1 cellular context compared by ENCODE assay signal in genomic region chr19:17235618-17236413, GRCh38.
TF ChIP-seq lines count a peak whose summit lies in the region.

No MANE protein-coding gene starts in this region.

TF ChIP-seq in K562, 482 proteins besides CTCF, POLR2A, EP300 and RAD21 (continued from another document and continues in another):
- TF ChIP-seq YY1 (IDR thresholded peaks at IDR 0.05; ENCODE audit: borderline replicate concordance in 1 of 3, control insufficient read depth in 1 of 3, extremely low read depth in 1 of 3, insufficient read depth in 3 of 3, insufficient read length in 1 of 3, insufficient replicate concordance in 2 of 3, low read depth in 1 of 3, low read length in 2 of 3) (peak in 2 of 3 experiments; percentile 83 to 89), MTA2 (IDR thresholded peaks at IDR 0.05; ENCODE audit: low read depth) (no peak), PHF21A (IDR thresholded peaks at IDR 0.05; ENCODE audit: borderline replicate concordance, low read depth) (no peak), SRSF3 (IDR thresholded peaks at IDR 0.05; ENCODE audit: insufficient read depth, low read length) (no peak), NBN (IDR thresholded peaks at IDR 0.05; ENCODE audit: low read depth) (no peak), ZFP1 (CRISPR knock-in tag; IDR thresholded peaks at IDR 0.05) (no peak), ZNF274 (IDR thresholded peaks at IDR 0.05; ENCODE audit: borderline replicate concordance, low read depth, low read length) (no peak), AFF1 (IDR thresholded peaks at IDR 0.05; ENCODE audit: low read depth in 1 of 2, partially characterized antibody in 2 of 2) (no peak), DMBX1 (CRISPR knock-in tag; IDR thresholded peaks at IDR 0.05; ENCODE audit: borderline replicate concordance) (peak; percentile 70), ZNF551 (CRISPR knock-in tag; IDR thresholded peaks at IDR 0.05) (no peak), FOXO4 (CRISPR knock-in tag; IDR thresholded peaks at IDR 0.05) (no peak), HINFP (tag; conservative IDR thresholded peaks at IDR 0.05; ENCODE audit: low read depth) (no peak), XRCC4 (IDR thresholded peaks at IDR 0.05; ENCODE audit: extremely low read depth, insufficient read depth, insufficient read length) (no peak), ZC3H4 (CRISPR knock-in tag; IDR thresholded peaks at IDR 0.05; ENCODE audit: borderline replicate concordance) (no peak), TEAD4 (IDR thresholded peaks at IDR 0.05; ENCODE audit: low read length) (no peak), TEAD4 (CRISPR knock-in tag; IDR thresholded peaks at IDR 0.05; ENCODE audit: borderline replicate concordance) (peak; percentile 53; the same call in 1 of the 2 replicates), CREB3L1 (IDR thresholded peaks at IDR 0.05; ENCODE audit: borderline replicate concordance, low read depth) (peak; percentile 79), ZNF431 (CRISPR knock-in tag; IDR thresholded peaks at IDR 0.05) (peak; percentile 74; the same call in 1 of the 2 replicates), NR2C1 (IDR thresholded peaks at IDR 0.05) (no peak), NR2C1 (tag; IDR thresholded peaks at IDR 0.05) (no peak), SMC3 (conservative IDR thresholded peaks at IDR 0.05; ENCODE audit: insufficient read depth, low read depth, low read length) (0 out of 2 replicates have a peak, but pooled peaks have one; percentile 17), ZNF609 (CRISPR knock-in tag; IDR thresholded peaks at IDR 0.05; ENCODE audit: borderline replicate concordance) (no peak), ZNF184 (CRISPR knock-in tag; IDR thresholded peaks at IDR 0.05) (no peak), ZNF263 (CRISPR knock-in tag; IDR thresholded peaks at IDR 0.05; ENCODE audit: borderline replicate concordance) (no peak; the same call in 1 of the 2 replicates), NFIC (IDR thresholded peaks at IDR 0.05) (peak; percentile 16; the same call in 1 of the 2 replicates), ZNF511 (CRISPR knock-in tag; IDR thresholded peaks at IDR 0.05) (no peak), MAFF (IDR thresholded peaks at IDR 0.05; ENCODE audit: low read length) (no peak), SMARCA4 (IDR thresholded peaks at IDR 0.05) (no peak), PCBP1 (IDR thresholded peaks at IDR 0.05; ENCODE audit: low read depth, low read length, poor library complexity, severe bottlenecking) (no peak), ZNF589 (CRISPR knock-in tag; IDR thresholded peaks at IDR 0.05; ENCODE audit: low read depth) (0 out of 2 replicates have a peak, but pooled peaks have one; percentile 27), ZNF347 (CRISPR knock-in tag; IDR thresholded peaks at IDR 0.05; ENCODE audit: low read depth) (no peak), BRF1 (IDR thresholded peaks at IDR 0.05; ENCODE audit: borderline replicate concordance, extremely low read depth, insufficient read length) (no peak), PHF8 (IDR thresholded peaks at IDR 0.05; ENCODE audit: borderline replicate concordance, low read length) (peak; percentile 58; the same call in 1 of the 2 replicates), TAF1 (IDR thresholded peaks at IDR 0.05; ENCODE audit: control insufficient read depth, extremely low read depth, insufficient read depth, low read length, severe bottlenecking) (peak; percentile 64), ZFP36 (IDR thresholded peaks at IDR 0.05; ENCODE audit: low read depth, low read length, partially characterized antibody) (peak; percentile 87), MYC (IDR thresholded peaks at IDR 0.05; ENCODE audit: low read depth, low read length) (peak; percentile 96), MYC (CRISPR knock-in tag; IDR thresholded peaks at IDR 0.05; ENCODE audit: borderline replicate concordance, low read depth) (no peak), ZNF282 (CRISPR knock-in tag; IDR thresholded peaks at IDR 0.05) (peak; percentile 34; the same call in 1 of the 2 replicates), ZNF143 (CRISPR knock-in tag; IDR thresholded peaks at IDR 0.05) (no peak), STAT5B (CRISPR knock-in tag; IDR thresholded peaks at IDR 0.05) (no peak), ZNF12 (CRISPR knock-in tag; IDR thresholded peaks at IDR 0.05) (peak; percentile 63; the same call in 1 of the 2 replicates), MED1 (CRISPR knock-in tag; IDR thresholded peaks at IDR 0.05; ENCODE audit: borderline replicate concordance) (peak; percentile 91; the same call in 1 of the 2 replicates), TEAD2 (tag; IDR thresholded peaks at IDR 0.05) (no peak), ZNF584 (CRISPR knock-in tag; IDR thresholded peaks at IDR 0.05; ENCODE audit: low read depth) (no peak), SNIP1 (IDR thresholded peaks at IDR 0.05; ENCODE audit: low read depth) (no peak), KAT2B (IDR thresholded peaks at IDR 0.05; ENCODE audit: low read depth, low read length) (peak; percentile 52), POLR2G (IDR thresholded peaks at IDR 0.05; ENCODE audit: low read depth, low read length) (peak; percentile 82), HDAC1 (IDR thresholded peaks at IDR 0.05) (no peak)
- TF ChIP-seq, protein P1, sequence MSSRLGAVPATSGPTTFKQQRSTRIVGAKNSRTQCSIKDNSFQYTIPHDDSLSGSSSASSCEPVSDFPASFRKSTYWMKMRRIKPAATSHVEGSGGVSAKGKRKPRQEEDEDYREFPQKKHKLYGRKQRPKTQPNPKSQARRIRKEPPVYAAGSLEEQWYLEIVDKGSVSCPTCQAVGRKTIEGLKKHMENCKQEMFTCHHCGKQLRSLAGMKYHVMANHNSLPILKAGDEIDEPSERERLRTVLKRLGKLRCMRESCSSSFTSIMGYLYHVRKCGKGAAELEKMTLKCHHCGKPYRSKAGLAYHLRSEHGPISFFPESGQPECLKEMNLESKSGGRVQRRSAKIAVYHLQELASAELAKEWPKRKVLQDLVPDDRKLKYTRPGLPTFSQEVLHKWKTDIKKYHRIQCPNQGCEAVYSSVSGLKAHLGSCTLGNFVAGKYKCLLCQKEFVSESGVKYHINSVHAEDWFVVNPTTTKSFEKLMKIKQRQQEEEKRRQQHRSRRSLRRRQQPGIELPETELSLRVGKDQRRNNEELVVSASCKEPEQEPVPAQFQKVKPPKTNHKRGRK (tag; IDR thresholded peaks at IDR 0.05): no peak
- TF ChIP-seq, protein P2, sequence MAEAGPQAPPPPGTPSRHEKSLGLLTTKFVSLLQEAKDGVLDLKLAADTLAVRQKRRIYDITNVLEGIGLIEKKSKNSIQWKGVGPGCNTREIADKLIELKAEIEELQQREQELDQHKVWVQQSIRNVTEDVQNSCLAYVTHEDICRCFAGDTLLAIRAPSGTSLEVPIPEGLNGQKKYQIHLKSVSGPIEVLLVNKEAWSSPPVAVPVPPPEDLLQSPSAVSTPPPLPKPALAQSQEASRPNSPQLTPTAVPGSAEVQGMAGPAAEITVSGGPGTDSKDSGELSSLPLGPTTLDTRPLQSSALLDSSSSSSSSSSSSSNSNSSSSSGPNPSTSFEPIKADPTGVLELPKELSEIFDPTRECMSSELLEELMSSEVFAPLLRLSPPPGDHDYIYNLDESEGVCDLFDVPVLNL (CRISPR knock-in tag; IDR thresholded peaks at IDR 0.05; ENCODE audit: low read depth): no peak
